ENCODE assay signal across 19 cellular contexts in genomic region chr12:52646613-52647012, GRCh38. TPM values are rescaled to one million over a fixed set of nuclear protein-coding genes. Genes with fewer than 3 reads are reported as not detected.
A peak's percentile ranks its signal among the peaks of the same experiment; 100 is the strongest.
DNase-seq lines count a peak whose midpoint lies in the region; ATAC-seq and TF ChIP-seq lines count a peak whose summit lies in the region.
"Had no signal": no experiment of that assay in that cellular context is flagged by ENCODE, and none has a peak within 500 bp of the region (broad histone marks: within the 10 kb centered on the region; RNA-seq: fewer than 3 reads in every experiment).

No MANE protein-coding gene starts in this region.

- H3K4me1 Mint-ChIP-seq in activated naive CD8-positive, alpha-beta T cell (ENCODE audit: low read depth): peaks cover 87% of the 10 kb centered on the region
- H3K4me1 Mint-ChIP-seq in activated naive CD8-positive, alpha-beta T cell treated with anti-CD3 and anti-CD28 coated beads, Interleukin-2, amount 50 U/mL, for 24 hours: peaks cover 61% of the 10 kb centered on the region
- H3K4me1 Mint-ChIP-seq in WTC11: no peaks in the 10 kb centered on the region

- H3K4me3 ChIP-seq in esophagus muscularis mucosa (no peak overlapping the region), thymus (ENCODE audit: low read length) (no peak overlapping the region)
- H3K4me3 ChIP-seq: cardiac muscle cell, thoracic aorta had no signal

- TF ChIP-seq POLR2A in esophagus muscularis mucosa (IDR thresholded peaks at IDR 0.05; ENCODE audit: low read depth): no peak

- no peak for DNase-seq in activated naive CD8-positive, alpha-beta T cell treated with anti-CD3 and anti-CD28 coated beads, Interleukin-2, amount 50 U/mL, for 24 hours
- peak; percentile 29 for DNase-seq in WTC11 (ENCODE audit: low spot score)
- DNase-seq in esophagus muscularis mucosa (ENCODE audit: extremely low spot score): peak; percentile 42
- DNase-seq in GM10248 (ENCODE audit: extremely low spot score): no peak
- no peak for DNase-seq in HuH-7 (ENCODE audit: low spot score)
- DNase-seq: activated CD4-positive, alpha-beta T cell treated with anti-CD3 and anti-CD28 coated beads for 48 hours; activated T-cell treated with anti-CD3 and anti-CD28 coated beads, Interleukin-2, amount 50 U/mL, for 48 hours; amygdala; effector CD4-positive, alpha-beta T cell; left ventricle myocardium superior; NCI-H1694 treated with DMSO at 0.1 percent for 48 hours; NCI-H345 had no signal

- no peaks in the 10 kb centered on the region for H3K27me3 Mint-ChIP-seq in activated naive CD8-positive, alpha-beta T cell
- no peaks in the 10 kb centered on the region for H3K27me3 Mint-ChIP-seq in activated naive CD8-positive, alpha-beta T cell treated with anti-CD3 and anti-CD28 coated beads, Interleukin-2, amount 50 U/mL, for 24 hours
- no peaks in the 10 kb centered on the region; the same call in 1 of the 2 replicates for H3K27me3 Mint-ChIP-seq in WTC11 (ENCODE audit: low read depth)

- peaks cover 0 to 9% (median 0%) of the 10 kb centered on the region in 4 donors for H3K27me3 ChIP-seq in esophagus muscularis mucosa
- H3K27me3 ChIP-seq in thymus (ENCODE audit: control insufficient read depth, insufficient read depth): no peaks in the 10 kb centered on the region
- H3K27me3 ChIP-seq: neutrophil had no signal

- no peak for ATAC-seq in activated naive CD8-positive, alpha-beta T cell treated with anti-CD3 and anti-CD28 coated beads, Interleukin-2, amount 50 U/mL, for 24 hours
- no peak for ATAC-seq in WTC11
- ATAC-seq: left ventricle myocardium superior had no signal

- no peaks in the 10 kb centered on the region for H3K36me3 ChIP-seq in esophagus muscularis mucosa
- H3K36me3 ChIP-seq in thymus (ENCODE audit: control insufficient read depth, insufficient read depth): no peaks in the 10 kb centered on the region
- H3K36me3 ChIP-seq: cardiac muscle cell, neutrophil, thoracic aorta had no signal

- intact Hi-C loops in esophagus muscularis mucosa (cut with DNase I): no loop called here

- POLR2A ChIA-PET in WTC11 (lab: Charles Lee): no interaction called here
- POLR2A ChIA-PET in GM10248 (lab: Yijun Ruan, JAX): no interaction called here

- no peaks in the 10 kb centered on the region for H3K9me3 Mint-ChIP-seq in activated naive CD8-positive, alpha-beta T cell (ENCODE audit: low read depth)
- no peaks in the 10 kb centered on the region for H3K9me3 Mint-ChIP-seq in activated naive CD8-positive, alpha-beta T cell treated with anti-CD3 and anti-CD28 coated beads, Interleukin-2, amount 50 U/mL, for 24 hours
- no peaks in the 10 kb centered on the region for H3K9me3 Mint-ChIP-seq in WTC11

- no peaks in the 10 kb centered on the region for H3K36me3 Mint-ChIP-seq in activated naive CD8-positive, alpha-beta T cell
- no peaks in the 10 kb centered on the region for H3K36me3 Mint-ChIP-seq in activated naive CD8-positive, alpha-beta T cell treated with anti-CD3 and anti-CD28 coated beads, Interleukin-2, amount 50 U/mL, for 24 hours (ENCODE audit: low read depth)
- no peaks in the 10 kb centered on the region for H3K36me3 Mint-ChIP-seq in WTC11

- TF ChIP-seq EP300 in esophagus muscularis mucosa (IDR thresholded peaks at IDR 0.05): no peak

- WGBS in esophagus muscularis mucosa: 88% methylated on average over 12 of the region's 12 CpGs
- 97% methylated on average over 12 of the region's 12 CpGs for WGBS in thymus

- peak overlapping the region; percentile 95 for H3K27ac Mint-ChIP-seq in activated naive CD8-positive, alpha-beta T cell
- no peak overlapping the region for H3K27ac Mint-ChIP-seq in activated naive CD8-positive, alpha-beta T cell treated with anti-CD3 and anti-CD28 coated beads, Interleukin-2, amount 50 U/mL, for 24 hours
- H3K27ac Mint-ChIP-seq in WTC11: no peak overlapping the region

- no peaks in the 10 kb centered on the region for H3K9me3 ChIP-seq in esophagus muscularis mucosa
- no peaks in the 10 kb centered on the region for H3K9me3 ChIP-seq in thymus (ENCODE audit: control insufficient read depth)
- H3K9me3 ChIP-seq: neutrophil, thoracic aorta had no signal

- CTCF ChIA-PET in WTC11 (lab: Charles Lee) (interaction anchor here (1.0 to 2.4 kb wide), 4 partner anchors 46 to 278 kb away, joined by 3 to 8 read pairs (median 4); no protein-coding TSS in a partner anchor), GM10248 (lab: Yijun Ruan, JAX) (no interaction called here)

- H3K4me3 Mint-ChIP-seq in activated naive CD8-positive, alpha-beta T cell: peak overlapping the region; percentile 69
- H3K4me3 Mint-ChIP-seq in activated naive CD8-positive, alpha-beta T cell treated with anti-CD3 and anti-CD28 coated beads, Interleukin-2, amount 50 U/mL, for 24 hours: no peak overlapping the region
- no peak overlapping the region for H3K4me3 Mint-ChIP-seq in WTC11

- TF ChIP-seq CTCF in WTC11 (IDR thresholded peaks at IDR 0.05) (no peak), esophagus muscularis mucosa (IDR thresholded peaks at IDR 0.05) (no peak), GM10248 (IDR thresholded peaks at IDR 0.05; ENCODE audit: control extremely low read depth, extremely low read depth, low read depth, missing control alignments) (no peak)

- H3K4me1 ChIP-seq in esophagus muscularis mucosa: no peaks in the 10 kb centered on the region
- H3K4me1 ChIP-seq in thymus (ENCODE audit: control insufficient read depth, insufficient read depth, low read length): no peaks in the 10 kb centered on the region

- H3K27ac ChIP-seq in esophagus muscularis mucosa (replicated peaks in 1 of 4) (no peak overlapping the region), thymus (ENCODE audit: low read depth) (peak overlapping the region; percentile 62)
- H3K27ac ChIP-seq: cardiac muscle cell, neutrophil, thoracic aorta had no signal

TF ChIP-seq in WTC11, 78 proteins besides CTCF, POLR2A, EP300 and RAD21 (continues in another document):
- TF ChIP-seq FOXP1 (CRISPR knock-in tag; IDR thresholded peaks at IDR 0.05; ENCODE audit: borderline replicate concordance): no peak
- TF ChIP-seq NFATC4 (CRISPR knock-in tag; IDR thresholded peaks at IDR 0.05): no peak
- no peak for TF ChIP-seq NR3C1 (CRISPR knock-in tag; conservative IDR thresholded peaks at IDR 0.05; ENCODE audit: low read depth)
- no peak for TF ChIP-seq CREB1 (CRISPR knock-in tag; IDR thresholded peaks at IDR 0.05)
- TF ChIP-seq GTF2I (CRISPR knock-in tag; conservative IDR thresholded peaks at IDR 0.05): no peak
- no peak for TF ChIP-seq SP1 (CRISPR knock-in tag; conservative IDR thresholded peaks at IDR 0.05)
- no peak for TF ChIP-seq ZSCAN18 (CRISPR knock-in tag; IDR thresholded peaks at IDR 0.05)
- no peak for TF ChIP-seq ETV6 (CRISPR knock-in tag; IDR thresholded peaks at IDR 0.05)
- TF ChIP-seq ZBTB21 (CRISPR knock-in tag; IDR thresholded peaks at IDR 0.05; ENCODE audit: borderline replicate concordance): no peak
- no peak for TF ChIP-seq CREM (CRISPR knock-in tag; IDR thresholded peaks at IDR 0.05)
- TF ChIP-seq E2F1 (CRISPR knock-in tag; IDR thresholded peaks at IDR 0.05): no peak
- TF ChIP-seq SMAD3 (CRISPR knock-in tag; IDR thresholded peaks at IDR 0.05; ENCODE audit: borderline replicate concordance): no peak
- no peak for TF ChIP-seq ZNF671 (CRISPR knock-in tag; IDR thresholded peaks at IDR 0.05)

RNA-seq across cellular contexts. Expression of gene KRT2, which starts 5.4 kb away (rescaled TPM):
- not detected in 3 replicates for total RNA-seq in WTC11 (2021)
- not detected for total RNA-seq in esophagus muscularis mucosa
- polyA plus RNA-seq in thymus: 26.4 TPM
- total RNA-seq: cardiac muscle cell, left ventricle myocardium superior, renal cortical epithelial cell had no signal
- polyA plus RNA-seq: cardiac muscle cell had no signal

RNA-seq across cellular contexts. Expression of gene KRT73, which starts 28.3 kb away (rescaled TPM):
- total RNA-seq in WTC11 (2021): not detected in 3 replicates
- total RNA-seq in esophagus muscularis mucosa: not detected
- 1.9 TPM for polyA plus RNA-seq in thymus
- total RNA-seq: cardiac muscle cell, left ventricle myocardium superior, renal cortical epithelial cell, thoracic aorta had no signal
- polyA plus RNA-seq: cardiac muscle cell had no signal

RNA-seq across cellular contexts. Expression of gene KRT1, which starts 33.6 kb away (rescaled TPM):
- total RNA-seq in WTC11 (2021) (not detected in 3 replicates), esophagus muscularis mucosa (not detected)
- polyA plus RNA-seq in thymus: 507 TPM
- total RNA-seq: cardiac muscle cell, renal cortical epithelial cell had no signal
- polyA plus RNA-seq: cardiac muscle cell had no signal

RNA-seq across cellular contexts. Expression of gene KRT72, which starts 45.4 kb away (rescaled TPM):
- total RNA-seq in WTC11 (2021) (0.11 TPM in 1 of 3 replicates, not detected in the others), esophagus muscularis mucosa (not detected)
- polyA plus RNA-seq in thymus: 12.0 TPM
- total RNA-seq: cardiac muscle cell, left ventricle myocardium superior, renal cortical epithelial cell, thoracic aorta had no signal
- polyA plus RNA-seq: cardiac muscle cell had no signal

RNA-seq across cellular contexts. Expression of gene KRT77, which starts 56.7 kb away (rescaled TPM):
- total RNA-seq in WTC11 (2021): not detected in 3 replicates
- not detected for total RNA-seq in esophagus muscularis mucosa
- 4.1 TPM for polyA plus RNA-seq in thymus
- total RNA-seq: cardiac muscle cell, left ventricle myocardium superior, mononuclear cell, renal cortical epithelial cell had no signal
- polyA plus RNA-seq: cardiac muscle cell had no signal

Comparison
In these comparisons a context has a peak if more than half of its experiments do, and no peak if none do; other contexts are left out.
1. DNase-seq: peak in WTC11 (single experiment) and esophagus muscularis mucosa (single experiment); none in activated naive CD8-positive, alpha-beta T cell treated with anti-CD3 and anti-CD28 coated beads, Interleukin-2, amount 50 U/mL, for 24 hours (single experiment), GM10248 (single experiment) and HuH-7 (single experiment).